Comparison of ENCODE assay signal across 8 cellular contexts in genomic region chr6:3258720-3259490, GRCh38. TPM values are rescaled to one million over a fixed set of nuclear protein-coding genes. Genes with fewer than 3 reads are reported as not detected.
A peak's percentile ranks its signal among the peaks of the same experiment; 100 is the strongest.
DNase-seq lines count a peak whose midpoint lies in the region; ATAC-seq and TF ChIP-seq lines count a peak whose summit lies in the region.

TSS of gene PSMG4 (plus strand) at chr6:3258947. CDS start at chr6:3259023, 76 bp downstream.

- POLR2A ChIA-PET in activated CD4-positive, alpha-beta memory T cell treated with anti-CD3 and anti-CD28 coated beads for 36 hours (lab: Charles Lee), result interaction anchor here (1.1 to 1.2 kb wide), 3 partner anchors 9 to 15 kb away, joined by 3 to 5 read pairs (median 4); no protein-coding TSS in a partner anchor

- H3K9me3 Mint-ChIP-seq in activated CD4-positive, alpha-beta memory T cell treated with anti-CD3 and anti-CD28 coated beads for 36 hours, result peaks cover 3% of the 10 kb centered on the region

- peak within 1 kb of the TSS; percentile 53 to 98 (median 89) for H3K4me3 ChIP-seq in dorsolateral prefrontal cortex
- peak within 1 kb of the TSS; percentile 77 for H3K4me3 ChIP-seq in lower leg skin (ENCODE audit: low read depth, poor library complexity, severe bottlenecking)

- H3K27ac Mint-ChIP-seq in activated CD4-positive, alpha-beta memory T cell treated with anti-CD3 and anti-CD28 coated beads for 36 hours, result peak within 1 kb of the TSS; percentile 84

- TF ChIP-seq POLR2A in lower leg skin (IDR thresholded peaks at IDR 0.05), result no peak

- 0 to 1% methylated on average over 21 to 49 of the region's 80 CpGs for WGBS in lower leg skin, 2 donors

- peaks cover 32% of the 10 kb centered on the region for H3K4me1 Mint-ChIP-seq in activated CD4-positive, alpha-beta memory T cell treated with anti-CD3 and anti-CD28 coated beads for 36 hours (ENCODE audit: low read depth)

- CTCF ChIA-PET in activated CD4-positive, alpha-beta memory T cell treated with anti-CD3 and anti-CD28 coated beads for 36 hours (lab: Charles Lee), result interaction anchor here (0.7 to 2.1 kb wide), 9 partner anchors 7 to 473 kb away, joined by 3 to 9 read pairs (median 5); no protein-coding TSS in a partner anchor

- no peaks in the 10 kb centered on the region for H3K27me3 Mint-ChIP-seq in activated CD4-positive, alpha-beta memory T cell treated with anti-CD3 and anti-CD28 coated beads for 36 hours

- H3K27me3 ChIP-seq in dorsolateral prefrontal cortex, result no peaks in the 10 kb centered on the region

- ATAC-seq in GM19438 (IDR thresholded peaks at IDR 0.05; ENCODE audit: low read depth, unreplicated experiment), result peak; percentile 63
- peak; percentile 69 for ATAC-seq in HG03571 (IDR thresholded peaks at IDR 0.05; ENCODE audit: unreplicated experiment)

- peak in 25 of 56 donors; percentile 1 to 47 (median 25) for TF ChIP-seq CTCF in dorsolateral prefrontal cortex (IDR thresholded peaks at IDR 0.05 in 54 of 56, conservative IDR thresholded peaks at IDR 0.05 in 2 of 56; ENCODE audit: low read depth in 1 of 56, partially characterized antibody in 56 of 56)
- no peak for TF ChIP-seq CTCF in lower leg skin (IDR thresholded peaks at IDR 0.05)

- intact Hi-C loops in activated CD4-positive, alpha-beta memory T cell treated with anti-CD3 and anti-CD28 coated beads for 36 hours (cut with micrococcal nuclease), result loop anchor here (1.0 to 2.0 kb wide), 4 partner anchors 132 to 260 kb away; partner anchors contain the start of genes BPHL, NQO2 and RIPK1
- intact Hi-C loops in dorsolateral prefrontal cortex (cut with DNase I), result loop anchor here (2.0 to 10.0 kb wide), 5 partner anchors 64 to 264 kb away; partner anchors contain the start of genes NQO2 (in 2 of the 2), RIPK1 (in 1 of the 2) and TUBB2A (in 1 of the 2)
- intact Hi-C loops in lower leg skin (cut with DNase I; ENCODE audit: low total_unique reads), result loop anchor here (10.0 kb wide), 1 partner anchor 134 kb away; no protein-coding TSS in a partner anchor

- peak within 1 kb of the TSS; percentile 92 for H3K4me3 Mint-ChIP-seq in activated CD4-positive, alpha-beta memory T cell treated with anti-CD3 and anti-CD28 coated beads for 36 hours

- H3K36me3 Mint-ChIP-seq in activated CD4-positive, alpha-beta memory T cell treated with anti-CD3 and anti-CD28 coated beads for 36 hours, result peaks cover 14% of the 10 kb centered on the region

- DNase-seq in CD1c-positive myeloid dendritic cell (ENCODE audit: extremely low spot score) (peak; percentile 94), NCI-H82 (lab: John Stamatoyannopoulos, UW) (peak; percentile 91), dorsolateral prefrontal cortex (peak; percentile 82 to 96 (median 90)), lower leg skin (ENCODE audit: low spot score in 2 of 2) (peak; percentile 92 to 99)
- DNase-seq in activated CD4-positive, alpha-beta memory T cell treated with anti-CD3 and anti-CD28 coated beads for 36 hours, result peak; percentile 96
- DNase-seq in stimulated activated CD4-positive, alpha-beta T cell treated with anti-CD3 and anti-CD28 coated beads, Interleukin-4, amount 100 ng/mL, for 24 hours, result peak; percentile 94

- peak within 1 kb of the TSS in 54 of 59 donors; percentile 2 to 92 (median 75) for H3K27ac ChIP-seq in dorsolateral prefrontal cortex

RNA-seq across cellular contexts. Expression of gene PSMG4, which starts in this region (rescaled TPM):
- 10 to 100 TPM; 24.2 to 25.2 TPM for total RNA-seq in activated CD4-positive, alpha-beta memory T cell treated with anti-CD3 and anti-CD28 coated beads for 36 hours
- total RNA-seq in dorsolateral prefrontal cortex (10 to 100 TPM; 17.1 to 34.4 (median 25.3) TPM), lower leg skin (10 to 100 TPM; 16.2 to 22.1 (median 19.1) TPM)

Comparison
In these comparisons a context has a peak if more than half of its experiments do, and no peak if none do; other contexts are left out.
1. Peak in every context shown above with its lines: DNase-seq, ATAC-seq, H3K4me3 ChIP-seq and H3K27ac ChIP-seq.